Comparison of ENCODE assay signal across 8 cellular contexts in the genomic region with DNA sequence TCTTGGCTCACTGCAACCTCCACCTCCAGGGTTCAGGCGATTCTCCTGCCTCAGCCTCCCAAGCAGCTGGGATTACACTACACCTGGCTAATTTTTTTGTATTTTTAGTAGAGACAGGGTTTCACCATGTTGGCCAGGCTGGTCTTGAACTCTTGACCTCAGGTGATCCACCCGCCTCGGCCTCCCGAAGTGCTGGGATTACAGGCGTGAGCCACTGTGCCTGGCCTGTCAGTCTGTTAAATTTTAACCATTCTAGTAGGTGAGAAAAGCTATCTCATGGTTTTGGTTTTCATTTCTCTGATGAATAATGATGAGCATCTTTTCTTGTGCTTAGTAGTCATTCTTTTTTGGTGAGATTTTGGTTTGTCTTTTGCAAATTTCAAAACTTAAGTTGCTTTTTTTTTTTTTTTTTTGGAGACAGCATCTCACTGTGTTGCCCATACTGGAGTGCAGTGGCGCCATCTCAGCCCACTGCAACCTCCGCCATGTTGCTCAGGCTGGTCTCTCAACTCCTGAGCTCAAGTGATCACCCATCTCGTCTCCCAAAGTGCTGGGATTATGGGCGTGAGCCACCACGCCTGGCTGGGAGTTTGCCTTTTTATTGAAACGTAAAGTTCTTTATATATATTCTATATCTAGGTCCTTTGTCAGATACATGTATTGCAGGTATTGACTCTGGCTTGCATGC. TPM values are rescaled to one million over a fixed set of nuclear protein-coding genes. Genes with fewer than 3 reads are reported as not detected.
DNase-seq lines count a peak whose midpoint lies in the region; ATAC-seq lines count a peak whose summit lies in the region.
"Not testable (repeated sequence)": the region's sequence is repeated elsewhere in the genome, so short reads cannot be mapped to it uniquely, and the experiment has no call there.

No MANE protein-coding gene starts in this region.

- peak; percentile 30 for DNase-seq in ELF-1 (ENCODE audit: low read depth, low spot score)
- DNase-seq in activated T-cell treated with anti-CD3 and anti-CD28 coated beads, Interleukin-2, amount 50 U/mL, for 72 hours; left lobe of liver (ENCODE audit: low spot score): not testable (repeated sequence)

- peak overlapping the region in 1 of 2 donors; percentile 43 for H3K4me3 Mint-ChIP-seq in activated T-cell treated with anti-CD3 and anti-CD28 coated beads, Interleukin-2, amount 50 U/mL, for 72 hours

- H3K27me3 Mint-ChIP-seq in activated T-cell treated with anti-CD3 and anti-CD28 coated beads, Interleukin-2, amount 50 U/mL, for 72 hours (ENCODE audit: low read depth) = not testable (repeated sequence)

- H3K9me3 Mint-ChIP-seq in activated T-cell treated with anti-CD3 and anti-CD28 coated beads, Interleukin-2, amount 50 U/mL, for 72 hours = not testable (repeated sequence)

- peak overlapping the region; percentile 57 for H3K27ac Mint-ChIP-seq in activated T-cell treated with anti-CD3 and anti-CD28 coated beads, Interleukin-2, amount 50 U/mL, for 72 hours

- H3K4me1 Mint-ChIP-seq in activated T-cell treated with anti-CD3 and anti-CD28 coated beads, Interleukin-2, amount 50 U/mL, for 72 hours (ENCODE audit: low read depth) = peaks cover 57% of the 10 kb centered on the region

- ATAC-seq in GM19023 (IDR thresholded peaks at IDR 0.05; ENCODE audit: unreplicated experiment) = peak; percentile 78
- peak; percentile 79 for ATAC-seq in GM21390 (IDR thresholded peaks at IDR 0.05; ENCODE audit: unreplicated experiment)
- peak; percentile 49 for ATAC-seq in HG02588 (IDR thresholded peaks at IDR 0.05; ENCODE audit: unreplicated experiment)
- peak; percentile 87 for ATAC-seq in HG02981 (IDR thresholded peaks at IDR 0.05; ENCODE audit: unreplicated experiment)
- peak; percentile 63 for ATAC-seq in HG03442 (IDR thresholded peaks at IDR 0.05; ENCODE audit: unreplicated experiment)
- peak; percentile 29 to 63 for ATAC-seq in activated T-cell treated with anti-CD3 and anti-CD28 coated beads, Interleukin-2, amount 50 U/mL, for 72 hours (replicated peaks in 1 of 2)
- peak; percentile 51 for ATAC-seq in left lobe of liver

- H3K36me3 Mint-ChIP-seq in activated T-cell treated with anti-CD3 and anti-CD28 coated beads, Interleukin-2, amount 50 U/mL, for 72 hours (ENCODE audit: insufficient read depth in 2 of 2) = not testable (repeated sequence)

RNA-seq across cellular contexts. Expression of gene TRIM24, which starts 6.2 kb away (rescaled TPM):
- total RNA-seq in activated T-cell treated with anti-CD3 and anti-CD28 coated beads, Interleukin-2, amount 50 U/mL, for 72 hours = 10 to 100 TPM; 16.2 to 18.1 TPM
- 16.4 TPM for total RNA-seq in left lobe of liver
